1 cellular context compared by ENCODE assay signal in the genomic region with DNA sequence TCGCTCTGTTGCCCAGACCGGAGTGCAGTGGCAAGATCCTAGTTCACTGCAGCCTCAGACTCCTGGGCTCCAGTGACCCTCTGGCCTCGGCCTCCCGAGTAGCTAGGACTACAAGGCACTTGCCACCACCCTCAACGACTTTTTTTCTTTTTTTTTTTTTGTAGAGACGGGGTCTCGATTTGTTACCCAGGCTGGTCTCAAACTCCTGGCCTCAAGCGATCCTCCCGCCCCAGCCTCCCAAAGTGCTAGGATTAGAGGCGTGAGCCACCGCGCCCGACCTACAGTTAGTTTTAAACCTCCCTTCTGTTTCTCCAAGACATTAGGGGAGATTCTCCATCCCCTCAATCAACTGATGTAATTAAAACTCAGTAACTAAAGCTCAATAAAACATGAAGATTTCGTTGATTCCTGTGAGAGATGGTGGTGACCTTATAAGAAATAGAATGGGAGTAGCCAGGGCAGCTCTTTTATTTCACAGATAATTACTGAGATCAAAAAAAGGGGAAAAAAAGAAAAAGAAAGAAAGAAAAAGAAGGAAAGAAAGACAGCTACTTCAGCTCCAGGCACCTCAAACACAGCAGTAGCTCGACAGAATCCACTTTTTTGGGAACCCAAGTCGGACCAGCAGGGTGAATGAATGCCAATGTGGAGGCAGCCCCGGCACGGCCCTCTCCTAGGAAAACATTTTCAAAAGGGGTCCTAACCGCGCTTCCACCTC.
TF ChIP-seq lines count a peak whose summit lies in the region.

No MANE protein-coding gene starts in this region.

TF ChIP-seq in H1, 55 proteins besides CTCF, POLR2A, EP300 and RAD21:
- no peak for TF ChIP-seq SRF (IDR thresholded peaks at IDR 0.05; ENCODE audit: low read depth, low read length)
- no peak for TF ChIP-seq SIX5 (IDR thresholded peaks at IDR 0.05; ENCODE audit: low read depth, low read length)
- TF ChIP-seq NANOG (IDR thresholded peaks at IDR 0.05; ENCODE audit: insufficient read depth, low read depth, low read length, poor library complexity, severe bottlenecking) = no peak
- no peak for TF ChIP-seq PHF8 (conservative IDR thresholded peaks at IDR 0.05; ENCODE audit: low read depth, low read length)
- TF ChIP-seq GABPA (IDR thresholded peaks at IDR 0.05; ENCODE audit: borderline replicate concordance, insufficient read depth, low read length) = no peak
- no peak for TF ChIP-seq ASH2L (IDR thresholded peaks at IDR 0.05; ENCODE audit: low read length)
- TF ChIP-seq, protein P1, sequence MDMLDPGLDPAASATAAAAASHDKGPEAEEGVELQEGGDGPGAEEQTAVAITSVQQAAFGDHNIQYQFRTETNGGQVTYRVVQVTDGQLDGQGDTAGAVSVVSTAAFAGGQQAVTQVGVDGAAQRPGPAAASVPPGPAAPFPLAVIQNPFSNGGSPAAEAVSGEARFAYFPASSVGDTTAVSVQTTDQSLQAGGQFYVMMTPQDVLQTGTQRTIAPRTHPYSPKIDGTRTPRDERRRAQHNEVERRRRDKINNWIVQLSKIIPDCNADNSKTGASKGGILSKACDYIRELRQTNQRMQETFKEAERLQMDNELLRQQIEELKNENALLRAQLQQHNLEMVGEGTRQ (IDR thresholded peaks at IDR 0.05; ENCODE audit: low read length) = no peak
- TF ChIP-seq SIN3A (conservative IDR thresholded peaks at IDR 0.05 in 1 of 2, IDR thresholded peaks at IDR 0.05 in 1 of 2; ENCODE audit: low read depth in 1 of 2, low read length in 2 of 2) = no peak
- TF ChIP-seq TAF1 (IDR thresholded peaks at IDR 0.05; ENCODE audit: low read depth, low read length) = no peak
- TF ChIP-seq, protein P2, sequence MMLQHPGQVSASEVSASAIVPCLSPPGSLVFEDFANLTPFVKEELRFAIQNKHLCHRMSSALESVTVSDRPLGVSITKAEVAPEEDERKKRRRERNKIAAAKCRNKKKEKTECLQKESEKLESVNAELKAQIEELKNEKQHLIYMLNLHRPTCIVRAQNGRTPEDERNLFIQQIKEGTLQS (IDR thresholded peaks at IDR 0.05; ENCODE audit: insufficient read depth, low read depth, low read length) = no peak
- no peak for TF ChIP-seq KDM4A (IDR thresholded peaks at IDR 0.05; ENCODE audit: low read depth, low read length, severe bottlenecking)
- no peak for TF ChIP-seq SIRT6 (IDR thresholded peaks at IDR 0.05; ENCODE audit: low read length)
- no peak for TF ChIP-seq RFX5 (IDR thresholded peaks at IDR 0.05; ENCODE audit: borderline replicate concordance, low read depth, low read length)
- TF ChIP-seq KDM5A (IDR thresholded peaks at IDR 0.05; ENCODE audit: low read length) = no peak
- no peak; the same call in 1 of the 2 replicates for TF ChIP-seq TBP (IDR thresholded peaks at IDR 0.05; ENCODE audit: low read depth, low read length)
- no peak for TF ChIP-seq POU5F1 (IDR thresholded peaks at IDR 0.05; ENCODE audit: low read depth, low read length)
